ENCODE assay signal across 1 cellular context in genomic region chrX:24306430-24306829, GRCh38.
TF ChIP-seq lines count a peak whose summit lies in the region.

No MANE protein-coding gene starts in this region.

TF ChIP-seq in H1, 55 proteins besides CTCF, POLR2A, EP300 and RAD21:
- no peak for TF ChIP-seq KDM1A (IDR thresholded peaks at IDR 0.05; ENCODE audit: borderline replicate concordance, low read length)
- TF ChIP-seq CEBPB (IDR thresholded peaks at IDR 0.05; ENCODE audit: low read depth, low read length) = no peak
- TF ChIP-seq TEAD4 (IDR thresholded peaks at IDR 0.05; ENCODE audit: low read depth, low read length) = no peak
- no peak for TF ChIP-seq SIX5 (IDR thresholded peaks at IDR 0.05; ENCODE audit: low read depth, low read length)
- TF ChIP-seq CBX5 (IDR thresholded peaks at IDR 0.05; ENCODE audit: low read depth, low read length) = no peak
- no peak for TF ChIP-seq TCF12 (IDR thresholded peaks at IDR 0.05; ENCODE audit: low read depth, low read length)
- TF ChIP-seq GTF2F1 (IDR thresholded peaks at IDR 0.05; ENCODE audit: borderline replicate concordance, low read depth, low read length) = no peak
- TF ChIP-seq SP4 (IDR thresholded peaks at IDR 0.05; ENCODE audit: low read length) = no peak
